ENCODE assay signal across 14 cellular contexts in genomic region chrY:25037496-25037895, GRCh38. TPM values are rescaled to one million over a fixed set of nuclear protein-coding genes. Genes with fewer than 3 reads are reported as not detected.
DNase-seq lines count a peak whose midpoint lies in the region; ATAC-seq lines count a peak whose summit lies in the region.
"Not testable (repeated sequence)": the region's sequence is repeated elsewhere in the genome, so short reads cannot be mapped to it uniquely, and the experiment has no call there.
"Had no signal": no experiment of that assay in that cellular context is flagged by ENCODE, and none has a peak within 500 bp of the region (broad histone marks: within the 10 kb centered on the region; RNA-seq: fewer than 3 reads in every experiment).

No MANE protein-coding gene starts in this region.

- not testable (repeated sequence) for DNase-seq in left lobe of liver (ENCODE audit: low spot score); stimulated activated effector memory CD8-positive, alpha-beta T cell treated with anti-CD3 and anti-CD28 coated beads, Interleukin-12 subunit alpha, Interleukin-12 subunit beta, amount 100 ng/mL, for 72 hours (ENCODE audit: low spot score in 2 of 2); stimulated activated naive CD8-positive, alpha-beta T cell treated with anti-CD3 and anti-CD28 coated beads, Interleukin-15, amount 100 ng/mL, for 72 hours

- not testable (repeated sequence) for H3K4me3 Mint-ChIP-seq in stimulated activated effector memory CD8-positive, alpha-beta T cell treated with anti-CD3 and anti-CD28 coated beads, Interleukin-12 subunit alpha, Interleukin-12 subunit beta, amount 100 ng/mL, for 72 hours; stimulated activated naive CD8-positive, alpha-beta T cell treated with anti-CD3 and anti-CD28 coated beads, Interleukin-15, amount 100 ng/mL, for 72 hours

- H3K27ac Mint-ChIP-seq in stimulated activated effector memory CD8-positive, alpha-beta T cell treated with anti-CD3 and anti-CD28 coated beads, Interleukin-12 subunit alpha, Interleukin-12 subunit beta, amount 100 ng/mL, for 72 hours; stimulated activated naive CD8-positive, alpha-beta T cell treated with anti-CD3 and anti-CD28 coated beads, Interleukin-15, amount 100 ng/mL, for 72 hours: not testable (repeated sequence)

- not testable (repeated sequence) for H3K4me1 Mint-ChIP-seq in stimulated activated effector memory CD8-positive, alpha-beta T cell treated with anti-CD3 and anti-CD28 coated beads, Interleukin-12 subunit alpha, Interleukin-12 subunit beta, amount 100 ng/mL, for 72 hours; stimulated activated naive CD8-positive, alpha-beta T cell treated with anti-CD3 and anti-CD28 coated beads, Interleukin-15, amount 100 ng/mL, for 72 hours

- not testable (repeated sequence) for H3K9me3 Mint-ChIP-seq in stimulated activated effector memory CD8-positive, alpha-beta T cell treated with anti-CD3 and anti-CD28 coated beads, Interleukin-12 subunit alpha, Interleukin-12 subunit beta, amount 100 ng/mL, for 72 hours; stimulated activated naive CD8-positive, alpha-beta T cell treated with anti-CD3 and anti-CD28 coated beads, Interleukin-15, amount 100 ng/mL, for 72 hours

- peak; percentile 55 for ATAC-seq in left lobe of liver
- ATAC-seq in stimulated activated effector memory CD8-positive, alpha-beta T cell treated with anti-CD3 and anti-CD28 coated beads, Interleukin-12 subunit alpha, Interleukin-12 subunit beta, amount 100 ng/mL, for 72 hours: peak; percentile 60
- peak; percentile 15 for ATAC-seq in stimulated activated naive CD8-positive, alpha-beta T cell treated with anti-CD3 and anti-CD28 coated beads, Interleukin-15, amount 100 ng/mL, for 72 hours

- not testable (repeated sequence) for H3K27me3 Mint-ChIP-seq in stimulated activated naive CD8-positive, alpha-beta T cell treated with anti-CD3 and anti-CD28 coated beads, Interleukin-15, amount 100 ng/mL, for 72 hours

- H3K36me3 Mint-ChIP-seq in stimulated activated effector memory CD8-positive, alpha-beta T cell treated with anti-CD3 and anti-CD28 coated beads, Interleukin-12 subunit alpha, Interleukin-12 subunit beta, amount 100 ng/mL, for 72 hours: not testable (repeated sequence)

RNA-seq across cellular contexts. Expression of gene BPY2C, which starts 14.4 kb away (rescaled TPM):
- not detected for total RNA-seq in left lobe of liver
- total RNA-seq: A172; A673; B cell; Caco-2; Calu3; CD4-positive, alpha-beta memory T cell; CD4-positive, alpha-beta T cell; CD4-positive, CD25-positive, alpha-beta regulatory T cell; CD8-positive, alpha-beta memory T cell; CD8-positive, alpha-beta T cell; Daoy had no signal
